24 cellular contexts compared by ENCODE assay signal in genomic region chr12:69524755-69525509, GRCh38. TPM values are rescaled to one million over a fixed set of nuclear protein-coding genes. Genes with fewer than 3 reads are reported as not detected.
DNase-seq lines count a peak whose midpoint lies in the region; ATAC-seq, FAIRE-seq and TF ChIP-seq lines count a peak whose summit lies in the region.
"Had no signal": no experiment of that assay in that cellular context is flagged by ENCODE, and none has a peak within 500 bp of the region (broad histone marks: within the 10 kb centered on the region; RNA-seq: fewer than 3 reads in every experiment).

No MANE protein-coding gene starts in this region.

- H3K79me2 ChIP-seq in ACC112 (ENCODE audit: control insufficient read depth, insufficient read depth, low read length, unreplicated experiment) (peaks cover 87% of the 10 kb centered on the region), GM23248 (ENCODE audit: insufficient read depth) (peaks cover 98% of the 10 kb centered on the region), astrocyte (ENCODE audit: insufficient read depth, low read length) (peaks cover 90% of the 10 kb centered on the region)

- no peaks in the 10 kb centered on the region for H3K9me3 ChIP-seq in GM23248 (ENCODE audit: low read depth)
- H3K9me3 ChIP-seq in astrocyte (ENCODE audit: insufficient read depth, low read depth, low read length) = no peaks in the 10 kb centered on the region
- H3K9me3 ChIP-seq: psoas muscle had no signal

- no peaks in the 10 kb centered on the region; the same call in 1 of the 2 replicates for H4K20me1 ChIP-seq in GM23248 (ENCODE audit: insufficient read depth)
- H4K20me1 ChIP-seq in astrocyte (ENCODE audit: insufficient read depth, low read length) = peaks cover 56% of the 10 kb centered on the region

- no peaks in the 10 kb centered on the region for H3K9me2 ChIP-seq in GM23248 (ENCODE audit: insufficient read depth)

- H3K36me3 ChIP-seq in ACC112 (ENCODE audit: insufficient read depth, low read length) (0 out of 2 replicates have a peak, but pooled peaks cover 10% of the 10 kb centered on the region), GM23248 (ENCODE audit: low read depth) (no peaks in the 10 kb centered on the region), astrocyte (ENCODE audit: insufficient read depth, low read length) (no peaks in the 10 kb centered on the region)

- H3K36me3 Mint-ChIP-seq in astrocyte (ENCODE audit: low read depth, unreplicated experiment) (peaks cover 21% of the 10 kb centered on the region), naive B cell (peaks cover 14 to 37% of the 10 kb centered on the region in 2 donors)

- DNase-seq in GM23248 (peak; percentile 27), astrocyte (ENCODE audit: low read depth) (no peak), naive B cell (no peak), hepatic stellate cell (ENCODE audit: low spot score) (no peak), NCI-H2171 (lab: John Stamatoyannopoulos, UW) (no peak)
- DNase-seq: activated CD8-positive, alpha-beta T cell treated with anti-CD3 and anti-CD28 coated beads for 36 hours; activated gamma-delta T cell treated with Interleukin-2 at 50 U/mL for 16 hours; activated naive CD8-positive, alpha-beta T cell treated with anti-CD3 and anti-CD28 coated beads, Interleukin-2, amount 50 U/mL, for 24 hours; activated T-cell treated with anti-CD3 and anti-CD28 coated beads, Interleukin-2, amount 50 U/mL, for 1 hour; DMS79 treated with DMSO at 0.1 percent for 48 hours; kidney; NCI-H1105; NCI-H2029; NCI-H2227 treated with DMSO at 0.1 percent for 48 hours; psoas muscle; stimulated activated CD4-positive, alpha-beta T cell treated with anti-CD3 and anti-CD28 coated beads, Interleukin-2, amount 100 ng/mL, for 24 hours; substantia nigra had no signal

- no peak for TF ChIP-seq CTCF in astrocyte (IDR thresholded peaks at IDR 0.05; ENCODE audit: insufficient read depth, low read depth, low read length)

- H2AFZ ChIP-seq in ACC112 (ENCODE audit: low read length, unreplicated experiment) (no peak overlapping the region), GM23248 (no peak overlapping the region), astrocyte (ENCODE audit: low read depth, low read length) (no peak overlapping the region)

- no peak overlapping the region for H3K4me3 Mint-ChIP-seq in astrocyte (ENCODE audit: unreplicated experiment)
- H3K4me3 Mint-ChIP-seq in naive B cell = peak overlapping the region in 1 of 8 donors; percentile 70
- H3K4me3 Mint-ChIP-seq: activated CD8-positive, alpha-beta T cell treated with anti-CD3 and anti-CD28 coated beads for 36 hours; activated naive CD8-positive, alpha-beta T cell treated with anti-CD3 and anti-CD28 coated beads, Interleukin-2, amount 50 U/mL, for 24 hours; brain had no signal

- H3K27ac Mint-ChIP-seq in astrocyte (ENCODE audit: unreplicated experiment) (no peak overlapping the region), naive B cell (peak overlapping the region in 4 of 6 donors; percentile 6 to 79 (median 28))
- H3K27ac Mint-ChIP-seq: activated CD8-positive, alpha-beta T cell treated with anti-CD3 and anti-CD28 coated beads for 36 hours; activated naive CD8-positive, alpha-beta T cell treated with anti-CD3 and anti-CD28 coated beads, Interleukin-2, amount 50 U/mL, for 24 hours; brain had no signal

- ATAC-seq in naive B cell (ENCODE audit: low read depth in 2 of 2) (no peak), HG02759 (IDR thresholded peaks at IDR 0.05; ENCODE audit: unreplicated experiment) (no peak)
- ATAC-seq: activated CD8-positive, alpha-beta T cell treated with anti-CD3 and anti-CD28 coated beads for 36 hours; activated naive CD8-positive, alpha-beta T cell treated with anti-CD3 and anti-CD28 coated beads, Interleukin-2, amount 50 U/mL, for 24 hours; GM12878 had no signal

- peaks cover 37% of the 10 kb centered on the region for H3K4me1 ChIP-seq in ACC112 (ENCODE audit: control insufficient read depth, insufficient read depth, low read length, unreplicated experiment)
- H3K4me1 ChIP-seq in GM23248 (ENCODE audit: insufficient read depth) = peaks cover 41% of the 10 kb centered on the region
- peaks cover 33% of the 10 kb centered on the region for H3K4me1 ChIP-seq in astrocyte (ENCODE audit: insufficient read depth, low read length)

- no peak overlapping the region for H3K9ac ChIP-seq in GM23248
- no peak overlapping the region for H3K9ac ChIP-seq in astrocyte (ENCODE audit: low read length)
- H3K9ac ChIP-seq: BLaER1 treated with 17β-estradiol and CSF1 and Interleukin-3, amounts not matched to agents 10 nM and 100 nM had no signal

- H3F3A ChIP-seq in GM23248 (ENCODE audit: insufficient read depth) = peaks cover 32% of the 10 kb centered on the region

- H3K4me2 ChIP-seq in GM23248 (ENCODE audit: unreplicated experiment) (peak overlapping the region; percentile 43), astrocyte (ENCODE audit: low read length) (peak overlapping the region; percentile 22)

- H3K27me3 ChIP-seq in ACC112 (ENCODE audit: insufficient read depth, low read length) (no peaks in the 10 kb centered on the region), GM23248 (replicated peaks; ENCODE audit: insufficient read depth) (no peaks in the 10 kb centered on the region), astrocyte (ENCODE audit: insufficient read depth, low read length) (no peaks in the 10 kb centered on the region)
- H3K27me3 ChIP-seq: BLaER1 treated with 17β-estradiol and CSF1 and Interleukin-3, amounts not matched to agents 10 nM and 100 nM had no signal

- in situ Hi-C loops in GM23248 (cut with MboI) = no loop called here

- peak overlapping the region; percentile 37 for H3K27ac ChIP-seq in ACC112 (ENCODE audit: low read depth, low read length)
- H3K27ac ChIP-seq in GM23248 = no peak overlapping the region; the same call in 1 of the 2 replicates
- H3K27ac ChIP-seq in astrocyte (ENCODE audit: low read depth, low read length) = peak overlapping the region; percentile 40
- H3K27ac ChIP-seq: BLaER1 treated with 17β-estradiol and CSF1 and Interleukin-3, amounts not matched to agents 10 nM and 100 nM; psoas muscle had no signal

- H3K4me3 ChIP-seq in ACC112 (ENCODE audit: low read depth, low read length) (no peak overlapping the region; the same call in 1 of the 2 replicates), GM23248 (no peak overlapping the region), astrocyte (ENCODE audit: insufficient read depth, low read depth, low read length) (no peak overlapping the region)
- H3K4me3 ChIP-seq: BLaER1 treated with 17β-estradiol and CSF1 and Interleukin-3, amounts not matched to agents 10 nM and 100 nM; GM12878; psoas muscle; skin epidermis had no signal

- FAIRE-seq in astrocyte (lab: Jason Lieb, UNC) = peak; percentile 5
- FAIRE-seq: colon, GM12878, kidney had no signal

- H3K9me3 Mint-ChIP-seq in astrocyte (ENCODE audit: unreplicated experiment) (peaks cover 13% of the 10 kb centered on the region), naive B cell (peaks cover 14 to 31% (median 18%) of the 10 kb centered on the region in 7 donors)

- 96 to 100% methylated on average over 2 of the region's 2 CpGs for WGBS in GM23248 (ENCODE audit: low coverage in 1 of 2, low lambda C conversion rate in 2 of 2, missing lambda C conversion rate in 2 of 2), 2 experiments

- H3K27me3 Mint-ChIP-seq in astrocyte (ENCODE audit: low read depth, unreplicated experiment) (no peaks in the 10 kb centered on the region), naive B cell (no peaks in the 10 kb centered on the region)
- H3K27me3 Mint-ChIP-seq: activated CD8-positive, alpha-beta T cell treated with anti-CD3 and anti-CD28 coated beads for 36 hours; activated naive CD8-positive, alpha-beta T cell treated with anti-CD3 and anti-CD28 coated beads, Interleukin-2, amount 50 U/mL, for 24 hours; brain had no signal

- peaks cover 27% of the 10 kb centered on the region for H3K4me1 Mint-ChIP-seq in astrocyte (ENCODE audit: low read depth, unreplicated experiment)
- H3K4me1 Mint-ChIP-seq in naive B cell = peaks cover 40 to 62% (median 57%) of the 10 kb centered on the region in 3 donors
- H3K4me1 Mint-ChIP-seq: brain had no signal

RNA-seq across cellular contexts. Expression of gene FRS2, which starts 54.7 kb away (rescaled TPM):
- total RNA-seq in GM23248 (2014; rRNA removed; shearing (Covaris generic)) = 41.2 and 79.5 TPM in 2 replicates
- polyA plus RNA-seq in GM23248 (2016; fragmentation: Nextera tagmentation; extraction: Ambion mirVana) = 21.7 and 25.5 TPM in 2 replicates
- total RNA-seq in astrocyte = 54.1 and 60.9 TPM in 2 replicates
- polyA plus RNA-seq in naive B cell (ENCODE audit: low read depth in 6 of 6) = 10 to 100 TPM; 18.0 to 31.4 (median 28.3) TPM
